In the genomic region with DNA sequence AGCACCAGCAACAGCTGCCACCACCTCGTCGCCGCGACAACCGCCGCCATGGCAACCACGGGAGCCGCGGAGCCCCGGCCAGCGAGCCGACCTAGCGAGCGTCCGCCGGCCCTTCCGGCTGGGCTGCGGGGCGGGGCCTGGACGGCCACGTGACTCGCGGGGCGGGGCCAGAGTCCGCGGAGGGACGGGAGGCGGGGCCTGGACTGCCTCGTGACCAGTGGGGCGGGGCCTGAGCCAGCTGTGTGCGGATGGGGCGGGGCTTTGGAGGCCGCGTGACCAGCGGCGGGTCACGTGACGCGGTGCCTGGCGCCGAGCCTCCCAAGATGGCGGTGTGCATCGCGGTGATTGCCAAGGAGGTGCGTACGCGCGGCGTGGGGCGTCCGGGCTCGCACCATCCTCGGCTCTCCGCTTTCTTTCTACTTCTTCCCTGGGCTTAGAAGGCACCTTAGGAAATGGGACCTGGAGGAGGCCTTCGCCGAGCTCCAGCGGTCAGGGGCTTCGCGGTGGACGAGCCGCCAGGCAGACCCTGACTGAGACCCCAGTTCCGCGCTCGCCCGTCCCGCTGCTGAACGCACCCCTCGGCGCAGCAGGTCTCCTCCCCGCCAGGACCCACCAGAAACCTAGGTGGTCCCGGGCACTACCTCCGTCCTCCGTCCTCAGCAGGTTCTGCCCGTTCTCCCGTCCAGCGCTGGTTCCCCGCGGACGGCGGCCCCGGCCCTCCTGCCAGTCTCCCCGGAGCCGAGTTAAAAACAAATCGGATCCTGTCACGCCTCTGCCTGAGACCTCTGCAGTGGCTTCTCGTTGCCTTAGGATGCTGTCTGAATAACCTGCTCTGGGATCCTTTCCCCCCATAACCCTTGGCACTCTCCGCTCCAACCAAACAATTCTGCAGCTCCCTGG, we compare ENCODE assay signal across 8 cellular contexts. TPM values are rescaled to one million over a fixed set of nuclear protein-coding genes. Genes with fewer than 3 reads are reported as not detected.
DNase-seq lines count a peak whose midpoint lies in the region; ATAC-seq and TF ChIP-seq lines count a peak whose summit lies in the region.

A gene with protein sequence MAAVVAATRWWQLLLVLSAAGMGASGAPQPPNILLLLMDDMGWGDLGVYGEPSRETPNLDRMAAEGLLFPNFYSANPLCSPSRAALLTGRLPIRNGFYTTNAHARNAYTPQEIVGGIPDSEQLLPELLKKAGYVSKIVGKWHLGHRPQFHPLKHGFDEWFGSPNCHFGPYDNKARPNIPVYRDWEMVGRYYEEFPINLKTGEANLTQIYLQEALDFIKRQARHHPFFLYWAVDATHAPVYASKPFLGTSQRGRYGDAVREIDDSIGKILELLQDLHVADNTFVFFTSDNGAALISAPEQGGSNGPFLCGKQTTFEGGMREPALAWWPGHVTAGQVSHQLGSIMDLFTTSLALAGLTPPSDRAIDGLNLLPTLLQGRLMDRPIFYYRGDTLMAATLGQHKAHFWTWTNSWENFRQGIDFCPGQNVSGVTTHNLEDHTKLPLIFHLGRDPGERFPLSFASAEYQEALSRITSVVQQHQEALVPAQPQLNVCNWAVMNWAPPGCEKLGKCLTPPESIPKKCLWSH (minus strand): TSS at position 120 of the 900 bp plus-strand sequence. CDS start 70 bp downstream, at position 50.
A gene with protein sequence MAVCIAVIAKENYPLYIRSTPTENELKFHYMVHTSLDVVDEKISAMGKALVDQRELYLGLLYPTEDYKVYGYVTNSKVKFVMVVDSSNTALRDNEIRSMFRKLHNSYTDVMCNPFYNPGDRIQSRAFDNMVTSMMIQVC (plus strand): TSS at position 300 of the 900 bp plus-strand sequence. CDS start 24 bp downstream, at position 324.

- peaks cover 80% of the 10 kb centered on the region for H4K20me1 ChIP-seq in BLaER1

- H3K27me3 Mint-ChIP-seq in activated CD4-positive, alpha-beta T cell treated with anti-CD3 and anti-CD28 coated beads, Interleukin-2, amount 10 ng/mL, durations not matched to agents 7 days and 5 days = no peaks in the 10 kb centered on the region

- peaks cover 31% of the 10 kb centered on the region for H3K36me3 ChIP-seq in BLaER1

- peaks cover 10% of the 10 kb centered on the region for H3K36me3 Mint-ChIP-seq in activated CD4-positive, alpha-beta T cell treated with anti-CD3 and anti-CD28 coated beads, Interleukin-2, amount 10 ng/mL, durations not matched to agents 7 days and 5 days (ENCODE audit: low read depth)

- no peak for TF ChIP-seq CTCF in coronary artery (IDR thresholded peaks at IDR 0.05)

- POLR2A ChIA-PET in activated CD4-positive, alpha-beta T cell treated with anti-CD3 and anti-CD28 coated beads, Interleukin-2, amount 10 ng/mL, durations not matched to agents 7 days and 5 days (lab: Charles Lee) = interaction anchor here (0.6 kb wide), 1 partner anchor 385 kb away, joined by 10 read pairs; no protein-coding TSS in a partner anchor

- no peaks in the 10 kb centered on the region for H3K9me3 ChIP-seq in BLaER1

- peaks cover 74% of the 10 kb centered on the region for H3K4me1 ChIP-seq in BLaER1

- no peaks in the 10 kb centered on the region for H3K9me3 Mint-ChIP-seq in activated CD4-positive, alpha-beta T cell treated with anti-CD3 and anti-CD28 coated beads, Interleukin-2, amount 10 ng/mL, durations not matched to agents 7 days and 5 days

- peak within 1 kb of the TSS; percentile 97 for H3K4me2 ChIP-seq in BLaER1

- H3K27me3 ChIP-seq in BLaER1 = no peaks in the 10 kb centered on the region

- peak; percentile 82 for ATAC-seq in GM19328 (IDR thresholded peaks at IDR 0.05; ENCODE audit: unreplicated experiment)
- peak; percentile 74 for ATAC-seq in HG03520 (IDR thresholded peaks at IDR 0.05; ENCODE audit: unreplicated experiment)

- H3K27ac Mint-ChIP-seq in activated CD4-positive, alpha-beta T cell treated with anti-CD3 and anti-CD28 coated beads, Interleukin-2, amount 10 ng/mL, durations not matched to agents 7 days and 5 days = peak within 1 kb of the TSS; percentile 93

- H3K4me1 Mint-ChIP-seq in activated CD4-positive, alpha-beta T cell treated with anti-CD3 and anti-CD28 coated beads, Interleukin-2, amount 10 ng/mL, durations not matched to agents 7 days and 5 days = peaks cover 32% of the 10 kb centered on the region

- CTCF ChIA-PET in activated CD4-positive, alpha-beta T cell treated with anti-CD3 and anti-CD28 coated beads, Interleukin-2, amount 10 ng/mL, durations not matched to agents 7 days and 5 days (lab: Charles Lee) = interaction anchor here (1.0 to 2.1 kb wide), 19 partner anchors 9 to 361 kb away, joined by 3 to 11 read pairs (median 4); partner anchors contain the start of genes APRT, PABPN1L and ZNF778

- peak within 1 kb of the TSS; percentile 97 for H3K4me3 Mint-ChIP-seq in activated CD4-positive, alpha-beta T cell treated with anti-CD3 and anti-CD28 coated beads, Interleukin-2, amount 10 ng/mL, durations not matched to agents 7 days and 5 days

- DNase-seq in NCI-H69 (lab: John Stamatoyannopoulos, UW) (peak; percentile 95), coronary artery (ENCODE audit: low spot score) (peak; percentile 97), left kidney (ENCODE audit: low read depth, low spot score) (peak; percentile 98)
- DNase-seq in activated CD4-positive, alpha-beta T cell treated with anti-CD3 and anti-CD28 coated beads, Interleukin-2, amount 10 ng/mL, durations not matched to agents 7 days and 5 days = peak; percentile 99
- DNase-seq in stimulated activated CD4-positive, alpha-beta T cell treated with anti-CD3 and anti-CD28 coated beads, Interleukin-1b, Interleukin-23, amount 100 ng/mL, for 48 hours = peak; percentile 99

- H3K27ac ChIP-seq in BLaER1 (peak within 1 kb of the TSS; percentile 89), coronary artery (peak within 1 kb of the TSS; percentile 78 to 90)

- peak within 1 kb of the TSS; percentile 94 for H3K4me3 ChIP-seq in BLaER1
- peak within 1 kb of the TSS; percentile 95 for H3K4me3 ChIP-seq in coronary artery

- H3K9ac ChIP-seq in BLaER1 = peak within 1 kb of the TSS; percentile 88

RNA-seq across cellular contexts. Expression of the first gene that starts in this region (rescaled TPM):
- total RNA-seq in activated CD4-positive, alpha-beta T cell treated with anti-CD3 and anti-CD28 coated beads, Interleukin-2, amount 10 ng/mL, durations not matched to agents 7 days and 5 days = 10 to 100 TPM; 29.4 to 35.7 TPM

RNA-seq across cellular contexts. Expression of the second gene that starts in this region (rescaled TPM):
- 10 to 100 TPM; 47.7 to 55.7 TPM for total RNA-seq in activated CD4-positive, alpha-beta T cell treated with anti-CD3 and anti-CD28 coated beads, Interleukin-2, amount 10 ng/mL, durations not matched to agents 7 days and 5 days

Comparison
In these comparisons a context has a peak if more than half of its experiments do, and no peak if none do; other contexts are left out.
1. Peak in every context shown above with its lines: DNase-seq, ATAC-seq, H3K4me3 ChIP-seq and H3K27ac ChIP-seq.